ENCODE assay signal across 9 cellular contexts in the genomic region with DNA sequence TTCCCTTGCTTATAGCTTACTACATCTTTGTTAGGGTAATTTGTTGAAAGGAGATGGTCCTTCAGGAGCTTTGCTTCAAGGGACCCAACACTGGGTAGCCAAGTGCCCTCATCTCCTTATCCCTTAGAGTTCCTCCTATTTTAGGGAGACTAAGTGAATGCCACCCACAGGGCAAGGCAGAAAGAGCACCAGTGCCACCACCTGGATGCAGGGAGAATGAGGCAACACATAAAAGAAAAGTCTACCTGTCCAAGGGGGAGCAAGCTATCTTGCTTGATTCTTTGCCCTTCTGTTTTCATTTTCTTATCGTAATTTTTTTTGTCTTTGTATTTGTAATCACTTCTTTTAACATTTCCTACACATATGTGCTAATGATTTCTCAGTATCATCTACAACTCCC.
DNase-seq lines count a peak whose midpoint lies in the region; ATAC-seq, FAIRE-seq and TF ChIP-seq lines count a peak whose summit lies in the region.
"Had no signal": no experiment of that assay in that cellular context is flagged by ENCODE, and none has a peak within 500 bp of the region (broad histone marks: within the 10 kb centered on the region; RNA-seq: fewer than 3 reads in every experiment).

No MANE protein-coding gene starts in this region.

- no peak for ATAC-seq in GM21723 (IDR thresholded peaks at IDR 0.05; ENCODE audit: unreplicated experiment)

- peaks cover 0 to 2% (median 0%) of the 10 kb centered on the region in 6 donors for H3K9me3 Mint-ChIP-seq in immature natural killer cell

- H3K4me3 Mint-ChIP-seq in immature natural killer cell = no peak overlapping the region

- peak; percentile 59 for TF ChIP-seq CTCF in left ventricle myocardium inferior (IDR thresholded peaks at IDR 0.05; ENCODE audit: borderline replicate concordance)

- intact Hi-C loops in left ventricle myocardium inferior (cut with micrococcal nuclease) = no loop called here
- intact Hi-C loops in cardiac septum (cut with DNase I) = loop anchor here (5.0 kb wide), 1 partner anchor 209 kb away; no protein-coding TSS in a partner anchor

- peaks cover 0 to 4% (median 2%) of the 10 kb centered on the region in 3 donors for H3K27me3 Mint-ChIP-seq in immature natural killer cell (ENCODE audit: low read depth in 3 of 3)

- H3K4me1 Mint-ChIP-seq in immature natural killer cell = no peaks in the 10 kb centered on the region

- H3K36me3 Mint-ChIP-seq in immature natural killer cell = no peaks in the 10 kb centered on the region

- no peak overlapping the region for H3K27ac Mint-ChIP-seq in immature natural killer cell

- H3K27ac ChIP-seq in left ventricle myocardium inferior (replicated peaks) (no peak overlapping the region), SJCRH30 (no peak overlapping the region)
- H3K27ac ChIP-seq: HL-60 had no signal

- no peak overlapping the region for H3K4me3 ChIP-seq in left ventricle myocardium inferior
- H3K4me3 ChIP-seq in SJCRH30 = no peak overlapping the region

- no peaks in the 10 kb centered on the region for H3K4me1 ChIP-seq in left ventricle myocardium inferior
- no peaks in the 10 kb centered on the region for H3K4me1 ChIP-seq in SJCRH30

- no peaks in the 10 kb centered on the region for H3K9me3 ChIP-seq in left ventricle myocardium inferior (replicated peaks)
- no peaks in the 10 kb centered on the region; the same call in 1 of the 2 replicates for H3K9me3 ChIP-seq in SJCRH30 (replicated peaks)

- H3K27me3 ChIP-seq in left ventricle myocardium inferior (ENCODE audit: low read depth) (no peaks in the 10 kb centered on the region), SJCRH30 (no peaks in the 10 kb centered on the region)

- peak; percentile 46 for FAIRE-seq in urothelium cell line (lab: Jason Lieb, UNC)

- H3K36me3 ChIP-seq in left ventricle myocardium inferior = no peaks in the 10 kb centered on the region
- no peaks in the 10 kb centered on the region for H3K36me3 ChIP-seq in SJCRH30

- DNase-seq in left ventricle myocardium inferior (no peak), cardiac septum (ENCODE audit: low spot score) (no peak), SJCRH30 (peak; percentile 20 to 55), hepatic stellate cell (ENCODE audit: low spot score) (peak; percentile 16), urothelium cell line (ENCODE audit: low spot score) (peak; percentile 59), immature natural killer cell (no peak)
- DNase-seq in activated CD4-positive, alpha-beta T cell treated with anti-CD3 and anti-CD28 coated beads, Interleukin-2, amount 50 U/mL, for 4 hours = no peak

Comparison
In these comparisons a context has a peak if more than half of its experiments do, and no peak if none do; other contexts are left out.
1. DNase-seq: peak in SJCRH30 (2 of 2), hepatic stellate cell (single experiment) and urothelium cell line (single experiment); none in left ventricle myocardium inferior (single experiment), cardiac septum (single experiment), immature natural killer cell (0 of 3) and activated CD4-positive, alpha-beta T cell treated with anti-CD3 and anti-CD28 coated beads, Interleukin-2, amount 50 U/mL, for 4 hours (0 of 2).